In the genomic region with DNA sequence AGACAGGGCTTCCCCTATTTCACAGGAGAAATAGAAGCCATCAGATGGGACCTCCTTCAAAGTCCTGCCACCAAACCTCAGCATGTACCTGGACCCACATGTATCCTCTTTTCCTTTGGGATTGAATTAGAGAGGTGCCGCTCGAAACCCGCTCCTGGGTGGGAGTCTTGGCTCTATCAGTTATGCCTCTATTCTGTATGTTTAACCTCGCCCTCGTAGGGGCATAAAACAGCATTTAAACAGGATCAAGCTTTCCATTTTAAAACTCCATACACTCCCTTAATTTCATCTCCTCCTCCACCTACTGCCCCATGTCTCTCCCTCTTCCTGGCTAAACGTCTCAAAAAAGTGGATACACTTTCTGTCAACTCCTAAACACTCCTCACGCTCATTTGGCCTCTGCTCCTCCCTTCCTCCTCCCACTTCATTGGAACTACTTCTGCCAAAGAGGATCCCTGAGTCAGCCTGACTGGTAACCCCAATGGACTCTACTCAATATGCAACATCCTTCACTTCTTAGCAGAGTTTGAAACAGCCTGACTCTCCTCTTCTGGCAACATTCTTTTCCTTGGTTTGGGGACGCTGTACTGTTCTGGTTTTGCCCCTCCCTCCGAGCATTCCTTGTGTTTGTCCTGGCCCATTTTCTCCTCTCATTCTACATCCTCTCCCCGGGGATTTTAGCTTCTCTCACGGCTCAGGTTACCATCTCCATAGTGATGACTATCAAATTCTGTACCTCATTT, we compare ENCODE assay signal across 1 cellular context.
A peak's percentile ranks its signal among the peaks of the same experiment; 100 is the strongest.
TF ChIP-seq lines count a peak whose summit lies in the region.

No MANE protein-coding gene starts in this region.

TF ChIP-seq in K562, 482 proteins besides CTCF, POLR2A, EP300 and RAD21 (continued from another document):
- TF ChIP-seq, protein P1, sequence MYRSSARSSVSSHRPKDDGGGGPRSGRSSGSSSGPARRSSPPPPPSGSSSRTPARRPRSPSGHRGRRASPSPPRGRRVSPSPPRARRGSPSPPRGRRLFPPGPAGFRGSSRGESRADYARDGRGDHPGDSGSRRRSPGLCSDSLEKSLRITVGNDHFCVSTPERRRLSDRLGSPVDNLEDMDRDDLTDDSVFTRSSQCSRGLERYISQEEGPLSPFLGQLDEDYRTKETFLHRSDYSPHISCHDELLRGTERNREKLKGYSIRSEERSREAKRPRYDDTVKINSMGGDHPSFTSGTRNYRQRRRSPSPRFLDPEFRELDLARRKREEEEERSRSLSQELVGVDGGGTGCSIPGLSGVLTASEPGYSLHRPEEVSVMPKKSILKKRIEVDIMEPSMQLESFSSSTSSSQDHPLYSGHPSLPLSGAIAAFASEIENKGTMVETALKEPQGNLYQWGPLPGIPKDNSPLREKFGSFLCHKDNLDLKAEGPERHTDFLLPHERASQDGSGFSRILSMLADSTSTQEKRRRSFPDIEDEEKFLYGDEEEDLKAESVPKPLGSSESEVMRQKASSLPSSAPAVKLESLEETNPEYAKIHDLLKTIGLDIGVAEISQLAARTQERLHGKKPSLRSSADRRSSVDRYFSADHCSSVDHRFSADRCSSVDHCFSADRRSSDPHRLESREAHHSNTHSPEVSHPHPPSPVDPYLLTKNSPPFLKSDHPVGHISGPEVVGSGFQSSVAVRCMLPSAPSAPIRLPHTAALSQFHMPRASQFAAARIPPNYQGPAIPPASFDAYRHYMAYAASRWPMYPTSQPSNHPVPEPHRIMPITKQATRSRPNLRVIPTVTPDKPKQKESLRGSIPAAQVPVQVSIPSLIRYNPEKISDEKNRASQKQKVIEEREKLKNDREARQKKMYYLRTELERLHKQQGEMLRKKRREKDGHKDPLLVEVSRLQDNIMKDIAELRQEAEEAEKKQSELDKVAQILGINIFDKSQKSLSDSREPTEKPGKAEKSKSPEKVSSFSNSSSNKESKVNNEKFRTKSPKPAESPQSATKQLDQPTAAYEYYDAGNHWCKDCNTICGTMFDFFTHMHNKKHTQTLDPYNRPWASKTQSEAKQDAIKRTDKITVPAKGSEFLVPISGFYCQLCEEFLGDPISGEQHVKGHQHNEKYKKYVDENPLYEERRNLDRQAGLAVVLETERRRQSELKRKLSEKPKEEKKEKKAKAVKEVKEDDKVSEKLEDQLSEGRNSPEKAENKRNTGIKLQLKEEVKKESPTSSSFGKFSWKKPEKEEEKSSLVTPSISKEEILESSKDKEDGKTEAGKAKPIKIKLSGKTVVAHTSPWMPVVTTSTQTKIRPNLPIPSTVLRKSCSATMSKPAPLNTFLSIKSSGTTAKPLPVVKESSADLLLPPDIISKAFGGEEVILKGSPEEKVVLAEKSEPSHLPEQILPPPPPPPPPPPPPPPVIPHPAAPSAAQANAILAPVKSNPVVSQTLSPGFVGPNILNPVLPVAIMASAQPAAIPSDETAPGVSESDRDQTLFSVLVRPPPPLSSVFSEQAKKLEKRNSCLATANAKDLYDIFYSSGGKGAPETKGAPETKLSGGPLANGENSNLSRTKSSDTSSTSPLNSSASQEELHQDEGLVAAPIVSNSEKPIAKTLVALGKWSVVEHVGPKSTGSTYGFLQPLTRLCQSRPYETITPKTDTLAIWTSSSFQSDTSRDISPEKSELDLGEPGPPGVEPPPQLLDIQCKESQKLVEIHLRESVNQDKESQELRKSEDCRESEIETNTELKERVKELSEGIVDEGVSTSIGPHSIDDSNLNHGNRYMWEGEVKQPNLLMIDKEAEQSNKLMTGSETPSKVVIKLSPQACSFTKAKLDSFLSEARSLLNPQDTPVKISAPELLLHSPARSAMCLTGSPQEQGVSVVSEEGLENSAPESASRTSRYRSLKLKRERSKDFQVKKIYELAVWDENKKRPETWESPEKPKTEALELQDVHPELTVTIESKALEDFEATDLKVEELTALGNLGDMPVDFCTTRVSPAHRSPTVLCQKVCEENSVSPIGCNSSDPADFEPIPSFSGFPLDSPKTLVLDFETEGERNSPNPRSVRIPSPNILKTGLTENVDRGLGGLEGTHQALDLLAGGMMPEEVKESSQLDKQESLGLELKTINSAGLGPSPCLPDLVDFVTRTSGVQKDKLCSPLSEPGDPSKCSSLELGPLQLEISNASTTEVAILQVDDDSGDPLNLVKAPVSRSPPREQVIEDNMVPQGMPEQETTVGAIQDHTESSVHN (IDR thresholded peaks at IDR 0.05; ENCODE audit: borderline replicate concordance in 1 of 2, low read depth in 1 of 2): peak in 1 of 2 experiments; percentile 58; a peak in 1 of 4 replicates
- TF ChIP-seq PHTF2 (CRISPR knock-in tag; IDR thresholded peaks at IDR 0.05) (no peak), ZNF239 (CRISPR knock-in tag; IDR thresholded peaks at IDR 0.05) (no peak; the same call in 1 of the 2 replicates), JUND (IDR thresholded peaks at IDR 0.05; ENCODE audit: borderline replicate concordance, low read depth, low read length) (peak; percentile 88), JUND (tag; IDR thresholded peaks at IDR 0.05; ENCODE audit: borderline replicate concordance, low read depth, low read length) (peak; percentile 88; the same call in 2 of the 3 replicates), DIDO1 (tag; IDR thresholded peaks at IDR 0.05; ENCODE audit: low read depth) (no peak), CHD2 (IDR thresholded peaks at IDR 0.05; ENCODE audit: low read depth, low read length) (no peak), BMI1 (IDR thresholded peaks at IDR 0.05; ENCODE audit: low read length) (no peak), ZKSCAN3 (CRISPR knock-in tag; IDR thresholded peaks at IDR 0.05) (no peak), FOXK2 (conservative IDR thresholded peaks at IDR 0.05 in 1 of 2, IDR thresholded peaks at IDR 0.05 in 1 of 2; ENCODE audit: low read depth in 2 of 2) (peak; percentile 80 to 86), ZBTB7A (IDR thresholded peaks at IDR 0.05; ENCODE audit: borderline replicate concordance, control insufficient read depth, low read depth, low read length) (no peak)
- TF ChIP-seq, protein P2, sequence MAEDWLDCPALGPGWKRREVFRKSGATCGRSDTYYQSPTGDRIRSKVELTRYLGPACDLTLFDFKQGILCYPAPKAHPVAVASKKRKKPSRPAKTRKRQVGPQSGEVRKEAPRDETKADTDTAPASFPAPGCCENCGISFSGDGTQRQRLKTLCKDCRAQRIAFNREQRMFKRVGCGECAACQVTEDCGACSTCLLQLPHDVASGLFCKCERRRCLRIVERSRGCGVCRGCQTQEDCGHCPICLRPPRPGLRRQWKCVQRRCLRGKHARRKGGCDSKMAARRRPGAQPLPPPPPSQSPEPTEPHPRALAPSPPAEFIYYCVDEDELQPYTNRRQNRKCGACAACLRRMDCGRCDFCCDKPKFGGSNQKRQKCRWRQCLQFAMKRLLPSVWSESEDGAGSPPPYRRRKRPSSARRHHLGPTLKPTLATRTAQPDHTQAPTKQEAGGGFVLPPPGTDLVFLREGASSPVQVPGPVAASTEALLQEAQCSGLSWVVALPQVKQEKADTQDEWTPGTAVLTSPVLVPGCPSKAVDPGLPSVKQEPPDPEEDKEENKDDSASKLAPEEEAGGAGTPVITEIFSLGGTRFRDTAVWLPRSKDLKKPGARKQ (CRISPR knock-in tag; IDR thresholded peaks at IDR 0.05): peak; percentile 92
- TF ChIP-seq, protein P3, sequence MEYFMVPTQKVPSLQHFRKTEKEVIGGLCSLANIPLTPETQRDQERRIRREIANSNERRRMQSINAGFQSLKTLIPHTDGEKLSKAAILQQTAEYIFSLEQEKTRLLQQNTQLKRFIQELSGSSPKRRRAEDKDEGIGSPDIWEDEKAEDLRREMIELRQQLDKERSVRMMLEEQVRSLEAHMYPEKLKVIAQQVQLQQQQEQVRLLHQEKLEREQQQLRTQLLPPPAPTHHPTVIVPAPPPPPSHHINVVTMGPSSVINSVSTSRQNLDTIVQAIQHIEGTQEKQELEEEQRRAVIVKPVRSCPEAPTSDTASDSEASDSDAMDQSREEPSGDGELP (CRISPR knock-in tag; IDR thresholded peaks at IDR 0.05; ENCODE audit: borderline replicate concordance): no peak
- TF ChIP-seq, protein P4, sequence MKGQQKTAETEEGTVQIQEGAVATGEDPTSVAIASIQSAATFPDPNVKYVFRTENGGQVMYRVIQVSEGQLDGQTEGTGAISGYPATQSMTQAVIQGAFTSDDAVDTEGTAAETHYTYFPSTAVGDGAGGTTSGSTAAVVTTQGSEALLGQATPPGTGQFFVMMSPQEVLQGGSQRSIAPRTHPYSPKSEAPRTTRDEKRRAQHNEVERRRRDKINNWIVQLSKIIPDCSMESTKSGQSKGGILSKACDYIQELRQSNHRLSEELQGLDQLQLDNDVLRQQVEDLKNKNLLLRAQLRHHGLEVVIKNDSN (CRISPR knock-in tag; IDR thresholded peaks at IDR 0.05): no peak
